22 cellular contexts compared by ENCODE assay signal in genomic region chr9:126700296-126700695, GRCh38.
"Had no signal": no experiment of that assay in that cellular context is flagged by ENCODE, and none has a peak within 500 bp of the region (broad histone marks: within the 10 kb centered on the region; RNA-seq: fewer than 3 reads in every experiment).

No MANE protein-coding gene starts in this region.

- ATAC-seq: gastroesophageal sphincter; heart right ventricle; left ventricle myocardium superior; pancreas; right lobe of liver; stimulated activated effector memory CD8-positive, alpha-beta T cell treated with anti-CD3 and anti-CD28 coated beads, Interleukin-12 subunit alpha, Interleukin-12 subunit beta, amount 100 ng/mL, for 72 hours; T-helper 17 cell had no signal

- H3K27ac ChIP-seq: esophagus muscularis mucosa, gastroesophageal sphincter, heart right ventricle, pancreas, right lobe of liver, thoracic aorta, VCaP had no signal

- H3K36me3 Mint-ChIP-seq: activated CD4-positive, alpha-beta memory T cell treated with anti-CD3 and anti-CD28 coated beads for 36 hours; activated naive CD8-positive, alpha-beta T cell treated with anti-CD3 and anti-CD28 coated beads, Interleukin-2, amount 10 ng/mL, durations not matched to agents 7 days and 5 days; brain; memory B cell; stimulated activated effector memory CD8-positive, alpha-beta T cell treated with anti-CD3 and anti-CD28 coated beads, Interleukin-12 subunit alpha, Interleukin-12 subunit beta, amount 100 ng/mL, for 72 hours had no signal

- H3K9me3 ChIP-seq: esophagus muscularis mucosa, gastroesophageal sphincter, heart right ventricle, pancreas, right lobe of liver, thoracic aorta had no signal

- H3K4me3 ChIP-seq: esophagus muscularis mucosa, gastroesophageal sphincter, heart right ventricle, pancreas, right lobe of liver, smooth muscle cell, thoracic aorta had no signal

- H3K4me1 ChIP-seq: pancreas had no signal

- H3K27ac Mint-ChIP-seq: activated CD4-positive, alpha-beta memory T cell treated with anti-CD3 and anti-CD28 coated beads for 36 hours; activated naive CD8-positive, alpha-beta T cell treated with anti-CD3 and anti-CD28 coated beads, Interleukin-2, amount 10 ng/mL, durations not matched to agents 7 days and 5 days; memory B cell; stimulated activated effector memory CD8-positive, alpha-beta T cell treated with anti-CD3 and anti-CD28 coated beads, Interleukin-12 subunit alpha, Interleukin-12 subunit beta, amount 100 ng/mL, for 72 hours had no signal

- H3K4me3 Mint-ChIP-seq: activated CD4-positive, alpha-beta memory T cell treated with anti-CD3 and anti-CD28 coated beads for 36 hours; activated naive CD8-positive, alpha-beta T cell treated with anti-CD3 and anti-CD28 coated beads, Interleukin-2, amount 10 ng/mL, durations not matched to agents 7 days and 5 days; brain; memory B cell; stimulated activated effector memory CD8-positive, alpha-beta T cell treated with anti-CD3 and anti-CD28 coated beads, Interleukin-12 subunit alpha, Interleukin-12 subunit beta, amount 100 ng/mL, for 72 hours; T-helper 17 cell had no signal

- H3K9me3 Mint-ChIP-seq: activated CD4-positive, alpha-beta memory T cell treated with anti-CD3 and anti-CD28 coated beads for 36 hours; activated naive CD8-positive, alpha-beta T cell treated with anti-CD3 and anti-CD28 coated beads, Interleukin-2, amount 10 ng/mL, durations not matched to agents 7 days and 5 days; memory B cell; stimulated activated effector memory CD8-positive, alpha-beta T cell treated with anti-CD3 and anti-CD28 coated beads, Interleukin-12 subunit alpha, Interleukin-12 subunit beta, amount 100 ng/mL, for 72 hours had no signal

- DNase-seq: activated CD4-positive, alpha-beta memory T cell treated with anti-CD3 and anti-CD28 coated beads for 36 hours; activated CD4-positive, alpha-beta T cell treated with anti-CD3 and anti-CD28 coated beads for 4 hours; activated naive CD4-positive, alpha-beta T cell treated with Interleukin-2 at 50 U/mL for 16 hours; activated naive CD8-positive, alpha-beta T cell treated with anti-CD3 and anti-CD28 coated beads, Interleukin-2, amount 10 ng/mL, durations not matched to agents 7 days and 5 days; amygdala; caudate nucleus; heart right ventricle; kidney glomerular epithelial cell; left ventricle myocardium superior; stimulated activated CD4-positive, alpha-beta T cell treated with anti-CD3 and anti-CD28 coated beads, Interleukin-4, amount 100 ng/mL, for 24 hours; T-helper 17 cell had no signal

- FAIRE-seq: colon, pancreas had no signal

- H3K36me3 ChIP-seq: esophagus muscularis mucosa, gastroesophageal sphincter, heart right ventricle, pancreas, right lobe of liver, thoracic aorta had no signal
